ENCODE assay signal across 22 cellular contexts in genomic region chr6:103047567-103047966, GRCh38.
"Had no signal": no experiment of that assay in that cellular context is flagged by ENCODE, and none has a peak within 500 bp of the region (broad histone marks: within the 10 kb centered on the region; RNA-seq: fewer than 3 reads in every experiment).

No MANE protein-coding gene starts in this region.

- H3K27me3 ChIP-seq: ovary, right atrium auricular region, right lobe of liver, tibial nerve, vagina had no signal

- H3K4me3 ChIP-seq: left ventricle myocardium inferior, lung, mucosa of descending colon, ovary, right atrium auricular region, right lobe of liver, smooth muscle cell, tibial nerve, vagina had no signal

- H3K4me2 ChIP-seq: smooth muscle cell had no signal

- H3K27ac ChIP-seq: left ventricle myocardium inferior, ovary, right atrium auricular region, right lobe of liver, tibial nerve, vagina had no signal

- H3K4me1 ChIP-seq: left ventricle myocardium inferior, right atrium auricular region, right lobe of liver, tibial nerve, vagina had no signal

- ATAC-seq: mucosa of descending colon; naive thymus-derived CD4-positive, alpha-beta T cell; natural killer cell treated with Interleukin-12 subunit alpha and Interleukin-12 subunit beta and Interleukin-15 and Interleukin-18, amount 100 ng/mL, for 72 hours; right lobe of liver; stimulated activated memory B cell treated with anti-CD40 and anti-IgM and Interleukin-4, amounts not matched to agents 10 μg/mL and 1 μg/mL and 100 μg/mL, for 72 hours; stimulated activated naive CD8-positive, alpha-beta T cell treated with anti-CD3 and anti-CD28 coated beads, Interleukin-15, amount 100 ng/mL, for 72 hours had no signal

- H3K36me3 ChIP-seq: left ventricle myocardium inferior, ovary, right atrium auricular region, right lobe of liver, tibial nerve, vagina had no signal

- DNase-seq: hypothalamus; islet precursor cell; left ventricle myocardium inferior; midbrain; mucosa of descending colon; naive thymus-derived CD4-positive, alpha-beta T cell; ovary; right lobe of liver; stimulated activated CD4-positive, alpha-beta T cell treated with anti-CD3 and anti-CD28 coated beads, Interleukin-1b, Interleukin-23, amount 100 ng/mL, for 48 hours; stimulated activated CD4-positive, alpha-beta T cell treated with anti-CD3 and anti-CD28 coated beads, Interleukin-2, amount 100 ng/mL, for 48 hours; stimulated activated CD4-positive, alpha-beta T cell treated with anti-CD3 and anti-CD28 coated beads, Interleukin-4, amount 100 ng/mL, for 4 hours; stimulated activated CD8-positive, alpha-beta memory T cell treated with anti-CD3 and anti-CD28 coated beads, Interleukin-4, amount 100 ng/mL, for 48 hours; stimulated activated naive CD4-positive, alpha-beta T cell treated with Interleukin-2 at 50 U/mL for 16 hours; stimulated activated naive CD8-positive, alpha-beta T cell treated with anti-CD3 and anti-CD28 coated beads, Interleukin-15, amount 100 ng/mL, for 72 hours; substantia nigra had no signal

- H3K9me3 ChIP-seq: left ventricle myocardium inferior, mucosa of descending colon, ovary, right atrium auricular region, right lobe of liver, tibial nerve, vagina had no signal
